1 cellular context compared by ENCODE assay signal in genomic region chr17:44384823-44385286, GRCh38.
TF ChIP-seq lines count a peak whose summit lies in the region.

No MANE protein-coding gene starts in this region.

TF ChIP-seq in H1, 55 proteins besides CTCF, POLR2A, EP300 and RAD21 (continued from another document):
- TF ChIP-seq E2F6 (IDR thresholded peaks at IDR 0.05) (peak; percentile 99), HDAC2 (IDR thresholded peaks at IDR 0.05; ENCODE audit: borderline replicate concordance in 1 of 2, low read depth in 2 of 2, low read length in 2 of 2) (no peak; a peak in 1 of 4 replicates), NANOG (IDR thresholded peaks at IDR 0.05; ENCODE audit: insufficient read depth, low read depth, low read length, poor library complexity, severe bottlenecking) (no peak), CHD2 (IDR thresholded peaks at IDR 0.05; ENCODE audit: low read length) (no peak), NRF1 (IDR thresholded peaks at IDR 0.05; ENCODE audit: low read depth, low read length) (no peak), PHF8 (conservative IDR thresholded peaks at IDR 0.05; ENCODE audit: low read depth, low read length) (peak; percentile 26; the same call in 1 of the 2 replicates), KDM4A (IDR thresholded peaks at IDR 0.05; ENCODE audit: low read depth, low read length, severe bottlenecking) (peak; percentile 52), EZH2 (IDR thresholded peaks at IDR 0.05; ENCODE audit: low read depth, low read length, severe bottlenecking) (peak; percentile 13), ASH2L (IDR thresholded peaks at IDR 0.05; ENCODE audit: low read length) (peak; percentile 14), RBBP5 (IDR thresholded peaks at IDR 0.05; ENCODE audit: borderline replicate concordance, low read depth, low read length) (no peak), SRF (IDR thresholded peaks at IDR 0.05; ENCODE audit: low read depth, low read length) (no peak)
